In the genomic region with DNA sequence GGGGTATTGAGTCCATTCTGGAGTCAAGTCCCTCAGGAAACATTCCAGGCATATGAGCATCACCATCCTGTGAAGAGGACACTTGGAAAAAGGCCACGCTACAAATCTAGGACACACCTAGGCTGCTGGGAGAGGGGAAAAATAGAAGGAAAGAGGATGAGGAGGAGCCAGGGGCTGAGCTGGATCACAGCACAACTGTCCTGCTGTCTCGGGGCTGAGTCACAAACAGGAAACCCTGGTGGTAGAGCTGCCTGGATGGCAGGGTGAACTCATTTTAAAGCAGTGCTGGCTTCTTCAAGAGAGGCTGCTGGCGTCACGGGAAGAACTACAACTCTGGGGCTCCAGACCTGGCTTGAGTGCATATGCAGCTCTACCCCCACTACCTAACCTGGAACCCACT, we compare ENCODE assay signal across 9 cellular contexts. TPM values are rescaled to one million over a fixed set of nuclear protein-coding genes. Genes with fewer than 3 reads are reported as not detected.
DNase-seq lines count a peak whose midpoint lies in the region; ATAC-seq and TF ChIP-seq lines count a peak whose summit lies in the region.
"Had no signal": no experiment of that assay in that cellular context is flagged by ENCODE, and none has a peak within 500 bp of the region (broad histone marks: within the 10 kb centered on the region; RNA-seq: fewer than 3 reads in every experiment).

No MANE protein-coding gene starts in this region.

- H3K27ac Mint-ChIP-seq in activated naive CD4-positive, alpha-beta T cell treated with anti-CD3 and anti-CD28 coated beads, Interleukin-2, amount 50 U/mL, for 72 hours = peak overlapping the region; percentile 58 to 69

- peak overlapping the region; percentile 62 for H3K27ac ChIP-seq in mesodermal cell (ENCODE audit: low read depth, low read length, severe bottlenecking)
- H3K27ac ChIP-seq: right lobe of liver had no signal

- H3K9me3 ChIP-seq in mesodermal cell (ENCODE audit: control insufficient read depth, low read length) = no peaks in the 10 kb centered on the region
- H3K9me3 ChIP-seq: right lobe of liver had no signal

- CTCF ChIA-PET in AG04449 (lab: Yijun Ruan, JAX) = interaction anchor here (0.8 to 2.2 kb wide), 2 partner anchors 69 to 74 kb away, joined by 3 to 8 read pairs; no protein-coding TSS in a partner anchor

- POLR2A ChIA-PET in AG04449 (lab: Yijun Ruan, JAX) = interaction anchor here (0.7 kb wide), 1 partner anchor 34 kb away, joined by 3 read pairs; no protein-coding TSS in a partner anchor

- no peak for DNase-seq in AG04449 (ENCODE audit: low read depth, low spot score)
- DNase-seq in activated naive CD4-positive, alpha-beta T cell treated with anti-CD3 and anti-CD28 coated beads, Interleukin-2, amount 50 U/mL, for 72 hours (ENCODE audit: low spot score in 2 of 2) = peak in 1 of 2 donors; percentile 38
- no peak for DNase-seq in NCI-H146 treated with DMSO at 0.1 percent for 48 hours (lab: John Stamatoyannopoulos, UW; ENCODE audit: unreplicated experiment)
- DNase-seq in germinal center (ENCODE audit: low spot score) = no peak
- no peak for DNase-seq in NCI-H1048 (lab: John Stamatoyannopoulos, UW)
- DNase-seq: right lobe of liver had no signal

- H3K4me1 ChIP-seq in mesodermal cell (ENCODE audit: control insufficient read depth, insufficient read depth, low read length, poor library complexity, severe bottlenecking) = peaks cover 68% of the 10 kb centered on the region
- H3K4me1 ChIP-seq: right lobe of liver had no signal

- WGBS in mesodermal cell (ENCODE audit: insufficient coverage in 2 of 2), 2 experiments = 67 to 79% methylated on average over 2 to 4 of the region's 4 CpGs

- ATAC-seq in activated naive CD4-positive, alpha-beta T cell treated with anti-CD3 and anti-CD28 coated beads, Interleukin-2, amount 50 U/mL, for 72 hours = peak; percentile 61 to 70
- no peak for ATAC-seq in HG03521 (IDR thresholded peaks at IDR 0.05; ENCODE audit: unreplicated experiment)

- H3K9me3 Mint-ChIP-seq in activated naive CD4-positive, alpha-beta T cell treated with anti-CD3 and anti-CD28 coated beads, Interleukin-2, amount 50 U/mL, for 72 hours = no peaks in the 10 kb centered on the region

- peaks cover 22% of the 10 kb centered on the region for H3K36me3 ChIP-seq in mesodermal cell (ENCODE audit: control insufficient read depth, insufficient read depth, low read length)
- H3K36me3 ChIP-seq: right lobe of liver had no signal

- H3K36me3 Mint-ChIP-seq in activated naive CD4-positive, alpha-beta T cell treated with anti-CD3 and anti-CD28 coated beads, Interleukin-2, amount 50 U/mL, for 72 hours = no peaks in the 10 kb centered on the region

- H3K4me3 ChIP-seq in AG04449 (ENCODE audit: low read depth, low read length) (no peak overlapping the region), mesodermal cell (ENCODE audit: extremely low read depth, insufficient read depth, low read length, poor library complexity, severe bottlenecking) (no peak overlapping the region)
- H3K4me3 ChIP-seq: right lobe of liver had no signal

- peak; percentile 13 for TF ChIP-seq CTCF in AG04449 (IDR thresholded peaks at IDR 0.05; ENCODE audit: insufficient read depth, low read length, missing control alignments)

TF ChIP-seq in PFSK-1, 5 proteins besides CTCF, POLR2A, EP300 and RAD21:
- TF ChIP-seq SIN3A (IDR thresholded peaks at IDR 0.05; ENCODE audit: borderline replicate concordance, insufficient read depth, low read length) (no peak), FOXP2 (optimal IDR thresholded peaks at IDR 0.05; ENCODE audit: borderline replicate concordance, extremely low read depth, extremely low read length, insufficient read depth) (peak; percentile 48)
- TF ChIP-seq, protein P1, sequence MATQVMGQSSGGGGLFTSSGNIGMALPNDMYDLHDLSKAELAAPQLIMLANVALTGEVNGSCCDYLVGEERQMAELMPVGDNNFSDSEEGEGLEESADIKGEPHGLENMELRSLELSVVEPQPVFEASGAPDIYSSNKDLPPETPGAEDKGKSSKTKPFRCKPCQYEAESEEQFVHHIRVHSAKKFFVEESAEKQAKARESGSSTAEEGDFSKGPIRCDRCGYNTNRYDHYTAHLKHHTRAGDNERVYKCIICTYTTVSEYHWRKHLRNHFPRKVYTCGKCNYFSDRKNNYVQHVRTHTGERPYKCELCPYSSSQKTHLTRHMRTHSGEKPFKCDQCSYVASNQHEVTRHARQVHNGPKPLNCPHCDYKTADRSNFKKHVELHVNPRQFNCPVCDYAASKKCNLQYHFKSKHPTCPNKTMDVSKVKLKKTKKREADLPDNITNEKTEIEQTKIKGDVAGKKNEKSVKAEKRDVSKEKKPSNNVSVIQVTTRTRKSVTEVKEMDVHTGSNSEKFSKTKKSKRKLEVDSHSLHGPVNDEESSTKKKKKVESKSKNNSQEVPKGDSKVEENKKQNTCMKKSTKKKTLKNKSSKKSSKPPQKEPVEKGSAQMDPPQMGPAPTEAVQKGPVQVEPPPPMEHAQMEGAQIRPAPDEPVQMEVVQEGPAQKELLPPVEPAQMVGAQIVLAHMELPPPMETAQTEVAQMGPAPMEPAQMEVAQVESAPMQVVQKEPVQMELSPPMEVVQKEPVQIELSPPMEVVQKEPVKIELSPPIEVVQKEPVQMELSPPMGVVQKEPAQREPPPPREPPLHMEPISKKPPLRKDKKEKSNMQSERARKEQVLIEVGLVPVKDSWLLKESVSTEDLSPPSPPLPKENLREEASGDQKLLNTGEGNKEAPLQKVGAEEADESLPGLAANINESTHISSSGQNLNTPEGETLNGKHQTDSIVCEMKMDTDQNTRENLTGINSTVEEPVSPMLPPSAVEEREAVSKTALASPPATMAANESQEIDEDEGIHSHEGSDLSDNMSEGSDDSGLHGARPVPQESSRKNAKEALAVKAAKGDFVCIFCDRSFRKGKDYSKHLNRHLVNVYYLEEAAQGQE (IDR thresholded peaks at IDR 0.05; ENCODE audit: insufficient read depth in 1 of 2, low read depth in 2 of 2, low read length in 2 of 2) = no peak
TF ChIP-seq in PFSK-1: peak in this region for 1.

RNA-seq across cellular contexts. Expression of a gene that starts 37.3 kb away (rescaled TPM):
- 229 TPM for polyA plus RNA-seq in PFSK-1 (2012; ENCODE audit: insufficient read length, low read depth)
- 10 to 100 TPM in 1 of 2 donors, 1 to 10 TPM in 1; 3.6 to 91.9 TPM for total RNA-seq in activated naive CD4-positive, alpha-beta T cell treated with anti-CD3 and anti-CD28 coated beads, Interleukin-2, amount 50 U/mL, for 72 hours
- polyA plus RNA-seq in mesodermal cell (2013, experiment 1 of 2) = 711 TPM
- 587 TPM for polyA plus RNA-seq in mesodermal cell (2013, experiment 2 of 2)
